Comparison of ENCODE assay signal across 8 cellular contexts in genomic region chr14:76917158-76917596, GRCh38.
A peak's percentile ranks its signal among the peaks of the same experiment; 100 is the strongest.
DNase-seq lines count a peak whose midpoint lies in the region; ATAC-seq lines count a peak whose summit lies in the region.

No MANE protein-coding gene starts in this region.

- intact Hi-C loops in naive thymus-derived CD4-positive, alpha-beta T cell (cut with micrococcal nuclease) = no loop called here

- H3K4me1 Mint-ChIP-seq in naive thymus-derived CD4-positive, alpha-beta T cell = peaks cover 5 to 60% (median 48%) of the 10 kb centered on the region in 7 donors

- peaks cover 0 to 1% (median 0%) of the 10 kb centered on the region in 11 donors for H3K9me3 Mint-ChIP-seq in naive thymus-derived CD4-positive, alpha-beta T cell

- H3K4me1 ChIP-seq in rectal smooth muscle tissue (ENCODE audit: control insufficient read depth, insufficient read depth, low read length) = peaks cover 42% of the 10 kb centered on the region
- peaks cover 0 to 21% of the 10 kb centered on the region in 2 donors for H3K4me1 ChIP-seq in naive thymus-derived CD4-positive, alpha-beta T cell (ENCODE audit: control insufficient read depth in 2 of 2, insufficient read depth in 2 of 2, low read length in 2 of 2)

- H3K9ac ChIP-seq in rectal smooth muscle tissue (ENCODE audit: low read length) = no peak overlapping the region

- no peaks in the 10 kb centered on the region for H3K36me3 Mint-ChIP-seq in naive thymus-derived CD4-positive, alpha-beta T cell

- H3K27me3 ChIP-seq in MG63 (no peaks in the 10 kb centered on the region), rectal smooth muscle tissue (ENCODE audit: control insufficient read depth, insufficient read depth, low read length) (no peaks in the 10 kb centered on the region)
- H3K27me3 ChIP-seq in naive thymus-derived CD4-positive, alpha-beta T cell (ENCODE audit: control insufficient read depth in 2 of 2, insufficient read depth in 2 of 2, low read length in 2 of 2) = no peaks in the 10 kb centered on the region

- peaks cover 0 to 1% (median 0%) of the 10 kb centered on the region in 5 donors for H3K27me3 Mint-ChIP-seq in naive thymus-derived CD4-positive, alpha-beta T cell

- H3K27ac ChIP-seq in rectal smooth muscle tissue (ENCODE audit: low read depth, low read length) = peak overlapping the region; percentile 98
- H3K27ac ChIP-seq in naive thymus-derived CD4-positive, alpha-beta T cell (ENCODE audit: low read depth, low read length) = no peak overlapping the region

- no peak overlapping the region for H3K27ac Mint-ChIP-seq in naive thymus-derived CD4-positive, alpha-beta T cell

- ATAC-seq in GM18520 (IDR thresholded peaks at IDR 0.05; ENCODE audit: unreplicated experiment) (no peak), GM21576 (IDR thresholded peaks at IDR 0.05; ENCODE audit: unreplicated experiment) (no peak)
- no peak for ATAC-seq in naive thymus-derived CD4-positive, alpha-beta T cell

- POLR2A ChIA-PET in naive thymus-derived CD4-positive, alpha-beta T cell (lab: Charles Lee) = interaction anchor here (1.1 to 1.2 kb wide), 2 partner anchors 13 to 17 kb away, joined by 3 to 4 read pairs; no protein-coding TSS in a partner anchor

- CTCF ChIA-PET in naive thymus-derived CD4-positive, alpha-beta T cell (lab: Charles Lee) = interaction anchor here (1.1 to 4.9 kb wide), 8 partner anchors 13 to 153 kb away, joined by 3 to 21 read pairs (median 4); no protein-coding TSS in a partner anchor

- H3K4me3 ChIP-seq in MG63 (no peak overlapping the region), rectal smooth muscle tissue (ENCODE audit: low read length) (no peak overlapping the region)
- H3K4me3 ChIP-seq in naive thymus-derived CD4-positive, alpha-beta T cell (ENCODE audit: low read length) = no peak overlapping the region

- DNase-seq in DMS114 treated with DMSO at 0.1 percent for 48 hours (lab: John Stamatoyannopoulos, UW; ENCODE audit: unreplicated experiment) (peak; percentile 70), MG63 (peak; percentile 59), SW480 (ENCODE audit: low spot score) (peak; percentile 73), glomerular visceral epithelial cell (ENCODE audit: extremely low spot score) (peak; percentile 78)
- no peak for DNase-seq in naive thymus-derived CD4-positive, alpha-beta T cell

- H3K9me3 ChIP-seq in MG63 = no peaks in the 10 kb centered on the region
- H3K9me3 ChIP-seq in naive thymus-derived CD4-positive, alpha-beta T cell (ENCODE audit: control insufficient read depth in 2 of 3, low read length in 3 of 3) = no peaks in the 10 kb centered on the region

- H3K4me3 Mint-ChIP-seq in naive thymus-derived CD4-positive, alpha-beta T cell = no peak overlapping the region

- H3K36me3 ChIP-seq in MG63 (no peaks in the 10 kb centered on the region), rectal smooth muscle tissue (ENCODE audit: control insufficient read depth, insufficient read depth, low read length) (no peaks in the 10 kb centered on the region)
- no peaks in the 10 kb centered on the region for H3K36me3 ChIP-seq in naive thymus-derived CD4-positive, alpha-beta T cell (ENCODE audit: control insufficient read depth in 2 of 3, insufficient read depth in 3 of 3, low read length in 3 of 3)

Comparison
In these comparisons a context has a peak if more than half of its experiments do, and no peak if none do; other contexts are left out.
1. DNase-seq: peak in DMS114 treated with DMSO at 0.1 percent for 48 hours (single experiment), MG63 (single experiment), SW480 (single experiment) and glomerular visceral epithelial cell (single experiment); none in naive thymus-derived CD4-positive, alpha-beta T cell (0 of 9).